ENCODE assay signal across 39 cellular contexts in genomic region chr9:108080285-108080684, GRCh38.
"Had no signal": no experiment of that assay in that cellular context is flagged by ENCODE, and none has a peak within 500 bp of the region (broad histone marks: within the 10 kb centered on the region; RNA-seq: fewer than 3 reads in every experiment).

No MANE protein-coding gene starts in this region.

- H3K4me3 Mint-ChIP-seq: activated B cell treated with CpG ODN at 0.5 μM for 24 hours; activated CD4-positive, alpha-beta memory T cell treated with anti-CD3 and anti-CD28 coated beads for 36 hours; activated CD4-positive, alpha-beta T cell treated with anti-CD3 and anti-CD28 coated beads, Interleukin-2, amount 10 ng/mL, durations not matched to agents 24 days and 14 days; activated CD8-positive, alpha-beta T cell treated with anti-CD3 and anti-CD28 coated beads for 36 hours; activated naive CD4-positive, alpha-beta T cell treated with anti-CD3 and anti-CD28 coated beads for 36 hours; activated naive CD8-positive, alpha-beta T cell treated with anti-CD3 and anti-CD28 coated beads for 36 hours; activated T-cell treated with anti-CD3 and anti-CD28 coated beads, Interleukin-2, amount 50 U/mL, for 4 hours; activated T-cell treated with anti-CD3 and anti-CD28 coated beads, Interleukin-2, amount 50 U/mL, for 72 hours; activated T-helper 1 cell treated with anti-CD3 and anti-CD28 coated beads, Interleukin-12 subunit alpha, Interleukin-12 subunit beta, Interleukin-2, Interleukin-4 antibody, amounts not matched to agents 30 ng/mL and 10 ng/mL and 1 ng/mL, durations not matched to agents 14 hours and 24 hours and 36 hours; activated T-helper 17 cell treated with anti-CD3 and anti-CD28 coated beads, Interleukin-2, amount 50 U/mL, for 72 hours; central memory CD8-positive, alpha-beta T cell; T-helper 1 cell treated with Interleukin-12 subunit alpha and Interleukin-12 subunit beta and Interleukin-4 antibody, amounts not matched to agents 30 μg/mL and 1 μg/mL, for 36 hours; T-helper 2 cell treated with Interferon-gamma antibody and Interleukin-4, amounts not matched to agents 5 μg/mL and 100 μg/mL, for 36 hours had no signal

- FAIRE-seq: astrocyte, TTC549 had no signal

- H3K4me1 Mint-ChIP-seq: activated B cell treated with CpG ODN at 0.5 μM for 24 hours; activated CD4-positive, alpha-beta T cell treated with anti-CD3 and anti-CD28 coated beads, Interleukin-2, amount 10 ng/mL, durations not matched to agents 24 days and 14 days; activated naive CD8-positive, alpha-beta T cell treated with anti-CD3 and anti-CD28 coated beads for 36 hours; activated T-helper 17 cell treated with anti-CD3 and anti-CD28 coated beads, Interleukin-2, amount 50 U/mL, for 72 hours; central memory CD8-positive, alpha-beta T cell had no signal

- H3K4me3 ChIP-seq: adrenal gland, body of pancreas, breast epithelium had no signal

- H3K27ac ChIP-seq: adrenal gland, body of pancreas, brain microvascular endothelial cell, breast epithelium, VCaP had no signal

- H3K27me3 ChIP-seq: adrenal gland, body of pancreas, brain microvascular endothelial cell, breast epithelium had no signal

- ATAC-seq: activated CD8-positive, alpha-beta T cell treated with anti-CD3 and anti-CD28 coated beads for 36 hours; activated naive CD4-positive, alpha-beta T cell treated with anti-CD3 and anti-CD28 coated beads, Interleukin-2, amount 50 U/mL, for 72 hours; activated T-cell treated with anti-CD3 and anti-CD28 coated beads, Interleukin-2, amount 50 U/mL, for 4 hours; activated T-cell treated with anti-CD3 and anti-CD28 coated beads, Interleukin-2, amount 50 U/mL, for 72 hours; activated T-helper 17 cell treated with anti-CD3 and anti-CD28 coated beads, Interleukin-2, amount 50 U/mL, for 72 hours; body of pancreas had no signal

- H3K4me1 ChIP-seq: adrenal gland, body of pancreas, breast epithelium had no signal

- H3K9me3 Mint-ChIP-seq: activated B cell treated with CpG ODN at 0.5 μM for 24 hours; activated CD8-positive, alpha-beta T cell treated with anti-CD3 and anti-CD28 coated beads for 36 hours had no signal

- H3K36me3 ChIP-seq: adrenal gland, brain microvascular endothelial cell, breast epithelium had no signal

- H3K36me3 Mint-ChIP-seq: activated CD4-positive, alpha-beta memory T cell treated with anti-CD3 and anti-CD28 coated beads for 36 hours; activated naive CD8-positive, alpha-beta T cell treated with anti-CD3 and anti-CD28 coated beads for 36 hours had no signal

- DNase-seq: activated B cell treated with CpG ODN at 0.5 μM for 24 hours; activated CD4-positive, alpha-beta memory T cell treated with anti-CD3 and anti-CD28 coated beads for 36 hours; activated CD4-positive, alpha-beta T cell treated with anti-CD3 and anti-CD28 coated beads for 4 hours; activated CD4-positive, alpha-beta T cell treated with anti-CD3 and anti-CD28 coated beads, Interleukin-2, amount 10 ng/mL, durations not matched to agents 24 days and 14 days; activated CD4-positive, alpha-beta T cell treated with anti-CD3 and anti-CD28 coated beads, Interleukin-2, amount 50 U/mL, for 1 hour; activated CD4-positive, alpha-beta T cell treated with anti-CD3 and anti-CD28 coated beads, Interleukin-2, amount 50 U/mL, for 4 hours; activated CD4-positive, CD25-positive, alpha-beta regulatory T cell treated with anti-CD3 and anti-CD28 coated beads, Interleukin-2, amount 50 U/mL, for 72 hours; activated CD8-positive, alpha-beta memory T cell treated with anti-CD3 and anti-CD28 coated beads, Interleukin-2, amount 50 U/mL, for 4 hours; activated CD8-positive, alpha-beta T cell treated with anti-CD3 and anti-CD28 coated beads for 36 hours; activated effector memory CD4-positive, alpha-beta T cell treated with anti-CD3 and anti-CD28 coated beads, Interleukin-2, amount 50 U/mL, for 16 hours; activated gamma-delta T cell treated with Interleukin-2 at 50 U/mL for 16 hours; activated naive CD4-positive, alpha-beta T cell; activated naive CD4-positive, alpha-beta T cell treated with anti-CD3 and anti-CD28 coated beads for 36 hours; activated naive CD4-positive, alpha-beta T cell treated with anti-CD3 and anti-CD28 coated beads, Interleukin-2, amount 50 U/mL, for 16 hours; activated naive CD8-positive, alpha-beta T cell treated with anti-CD3 and anti-CD28 coated beads for 36 hours; activated T-cell treated with anti-CD3 and anti-CD28 coated beads for 4 hours; activated T-cell treated with anti-CD3 and anti-CD28 coated beads, Interleukin-2, amount 50 U/mL, for 1 hour; activated T-cell treated with anti-CD3 and anti-CD28 coated beads, Interleukin-2, amount 50 U/mL, for 4 hours; activated T-cell treated with anti-CD3 and anti-CD28 coated beads, Interleukin-2, amount 50 U/mL, for 72 hours; adrenal gland; amniotic stem cell; aorta; body of pancreas; brain microvascular endothelial cell; caudate nucleus; cerebellar nuclear complex; T-helper 1 cell; T-helper 2 cell; T-helper 9 cell had no signal

- H3K9me3 ChIP-seq: adrenal gland, body of pancreas, breast epithelium had no signal

- H3K27ac Mint-ChIP-seq: activated B cell treated with CpG ODN at 0.5 μM for 24 hours; activated CD4-positive, alpha-beta memory T cell treated with anti-CD3 and anti-CD28 coated beads for 36 hours; activated CD4-positive, alpha-beta T cell treated with anti-CD3 and anti-CD28 coated beads, Interleukin-2, amount 10 ng/mL, durations not matched to agents 24 days and 14 days; activated CD8-positive, alpha-beta T cell treated with anti-CD3 and anti-CD28 coated beads for 36 hours; activated naive CD4-positive, alpha-beta T cell treated with anti-CD3 and anti-CD28 coated beads for 36 hours; activated naive CD4-positive, alpha-beta T cell treated with anti-CD3 and anti-CD28 coated beads, Interleukin-2, amount 50 U/mL, for 72 hours; activated naive CD8-positive, alpha-beta T cell treated with anti-CD3 and anti-CD28 coated beads for 36 hours; activated T-cell treated with anti-CD3 and anti-CD28 coated beads, Interleukin-2, amount 50 U/mL, for 72 hours; activated T-helper 1 cell treated with anti-CD3 and anti-CD28 coated beads, Interleukin-12 subunit alpha, Interleukin-12 subunit beta, Interleukin-2, Interleukin-4 antibody, amounts not matched to agents 30 ng/mL and 10 ng/mL and 1 ng/mL, durations not matched to agents 14 hours and 24 hours and 36 hours; activated T-helper 17 cell treated with anti-CD3 and anti-CD28 coated beads, Interleukin-2, amount 50 U/mL, for 72 hours; T-helper 1 cell treated with Interleukin-12 subunit alpha and Interleukin-12 subunit beta and Interleukin-4 antibody, amounts not matched to agents 30 μg/mL and 1 μg/mL, for 36 hours; T-helper 2 cell treated with Interferon-gamma antibody and Interleukin-4, amounts not matched to agents 5 μg/mL and 100 μg/mL, for 36 hours had no signal
